6 cellular contexts compared by ENCODE assay signal in genomic region chr19:45499196-45500180, GRCh38. TPM values are rescaled to one million over a fixed set of nuclear protein-coding genes. Genes with fewer than 3 reads are reported as not detected.
DNase-seq lines count a peak whose midpoint lies in the region; ATAC-seq and TF ChIP-seq lines count a peak whose summit lies in the region.

No MANE protein-coding gene starts in this region.

- CTCF ChIA-PET in activated CD8-positive, alpha-beta T cell treated with anti-CD3 and anti-CD28 coated beads for 36 hours (lab: Charles Lee): interaction anchor here (0.6 to 1.8 kb wide), 11 partner anchors 11 to 144 kb away, joined by 3 to 8 read pairs (median 3); no protein-coding TSS in a partner anchor

- peaks cover 2% of the 10 kb centered on the region for H3K36me3 Mint-ChIP-seq in activated CD8-positive, alpha-beta T cell treated with anti-CD3 and anti-CD28 coated beads for 36 hours (ENCODE audit: low read depth)

- no peaks in the 10 kb centered on the region for H3K9me3 Mint-ChIP-seq in activated CD8-positive, alpha-beta T cell treated with anti-CD3 and anti-CD28 coated beads for 36 hours

- H3K4me3 ChIP-seq in iPS-15b (ENCODE audit: low read depth, low read length) (peak overlapping the region; percentile 67), thymus (ENCODE audit: low read length) (peak overlapping the region; percentile 26)

- H3K4me1 ChIP-seq in iPS-15b (ENCODE audit: control insufficient read depth, insufficient read depth, low read length) (peaks cover 14% of the 10 kb centered on the region), thymus (ENCODE audit: control insufficient read depth, insufficient read depth, low read length) (peaks cover 12% of the 10 kb centered on the region)

- H3K27ac ChIP-seq in thymus (ENCODE audit: low read depth): no peak overlapping the region

- peak; percentile 86 for DNase-seq in activated CD8-positive, alpha-beta T cell treated with anti-CD3 and anti-CD28 coated beads for 36 hours
- DNase-seq in NCI-H446 treated with DMSO at 0.1 percent for 48 hours (lab: John Stamatoyannopoulos, UW): no peak
- no peak for DNase-seq in COLO829 (ENCODE audit: low spot score)

- peak overlapping the region; percentile 73 for H3K4me3 Mint-ChIP-seq in activated CD8-positive, alpha-beta T cell treated with anti-CD3 and anti-CD28 coated beads for 36 hours

- H3K9ac ChIP-seq in iPS-15b (ENCODE audit: low read depth, low read length): peak overlapping the region; percentile 37

- TF ChIP-seq CTCF in activated CD8-positive, alpha-beta T cell treated with anti-CD3 and anti-CD28 coated beads for 36 hours (IDR thresholded peaks at IDR 0.05): no peak

- H3K27ac Mint-ChIP-seq in activated CD8-positive, alpha-beta T cell treated with anti-CD3 and anti-CD28 coated beads for 36 hours: peak overlapping the region; percentile 14

- WGBS in thymus: 21% methylated on average over 37 of the region's 37 CpGs

- TF ChIP-seq RAD21 in Ishikawa (IDR thresholded peaks at IDR 0.05; ENCODE audit: low read depth): no peak

- intact Hi-C loops in activated CD8-positive, alpha-beta T cell treated with anti-CD3 and anti-CD28 coated beads for 36 hours (cut with micrococcal nuclease): no loop called here

- ATAC-seq in activated CD8-positive, alpha-beta T cell treated with anti-CD3 and anti-CD28 coated beads for 36 hours: peak; percentile 48

- H3K4me1 Mint-ChIP-seq in activated CD8-positive, alpha-beta T cell treated with anti-CD3 and anti-CD28 coated beads for 36 hours (ENCODE audit: low read depth): peaks cover 28% of the 10 kb centered on the region

- H3K36me3 ChIP-seq in iPS-15b (ENCODE audit: control insufficient read depth, insufficient read depth, low read length) (no peaks in the 10 kb centered on the region), thymus (ENCODE audit: control insufficient read depth, insufficient read depth) (no peaks in the 10 kb centered on the region)

- H3K27me3 Mint-ChIP-seq in activated CD8-positive, alpha-beta T cell treated with anti-CD3 and anti-CD28 coated beads for 36 hours: peaks cover 11% of the 10 kb centered on the region

- H3K9me3 ChIP-seq in iPS-15b (ENCODE audit: control insufficient read depth, insufficient read depth, low read length) (no peaks in the 10 kb centered on the region), thymus (ENCODE audit: control insufficient read depth) (no peaks in the 10 kb centered on the region)

- TF ChIP-seq EP300 in Ishikawa (IDR thresholded peaks at IDR 0.05; ENCODE audit: borderline replicate concordance): no peak

- H3K27me3 ChIP-seq in iPS-15b (ENCODE audit: control insufficient read depth, insufficient read depth, low read length): peaks cover 7% of the 10 kb centered on the region
- peaks cover 29% of the 10 kb centered on the region for H3K27me3 ChIP-seq in thymus (ENCODE audit: control insufficient read depth, insufficient read depth)

- POLR2A ChIA-PET in activated CD8-positive, alpha-beta T cell treated with anti-CD3 and anti-CD28 coated beads for 36 hours (lab: Charles Lee): interaction anchor here (1.5 to 1.9 kb wide), 2 partner anchors 9 to 193 kb away, joined by 3 to 8 read pairs; partner anchors contain the start of gene QPCTL

TF ChIP-seq in Ishikawa, 13 proteins besides CTCF, POLR2A, EP300 and RAD21:
- TF ChIP-seq USF1 (IDR thresholded peaks at IDR 0.05): no peak
- TF ChIP-seq TCF12 (IDR thresholded peaks at IDR 0.05; ENCODE audit: low read depth): peak; percentile 18; the same call in 1 of the 2 replicates
- TF ChIP-seq MAX (IDR thresholded peaks at IDR 0.05): peak; percentile 94

RNA-seq across cellular contexts. Expression of gene PPM1N, which starts 1.2 kb away (rescaled TPM):
- 1 to 10 TPM; 3.7 to 4.2 TPM for total RNA-seq in activated CD8-positive, alpha-beta T cell treated with anti-CD3 and anti-CD28 coated beads for 36 hours
- polyA plus RNA-seq in thymus: 4.0 TPM

RNA-seq across cellular contexts. Expression of gene RTN2, which starts 2.6 kb away (rescaled TPM):
- 1 to 10 TPM; 2.6 to 3.0 TPM for total RNA-seq in activated CD8-positive, alpha-beta T cell treated with anti-CD3 and anti-CD28 coated beads for 36 hours
- polyA plus RNA-seq in thymus: 5.0 TPM

RNA-seq across cellular contexts. Expression of gene VASP, which starts 7.8 kb away (rescaled TPM):
- total RNA-seq in activated CD8-positive, alpha-beta T cell treated with anti-CD3 and anti-CD28 coated beads for 36 hours: 100 to 1,000 TPM; 152 to 153 TPM
- polyA plus RNA-seq in thymus: 138 TPM

RNA-seq across cellular contexts. Expression of gene FOSB, which starts 31.7 kb away (rescaled TPM):
- 10 to 100 TPM; 70.0 to 71.2 TPM for total RNA-seq in activated CD8-positive, alpha-beta T cell treated with anti-CD3 and anti-CD28 coated beads for 36 hours
- polyA plus RNA-seq in thymus: 7.1 TPM
